ENCODE assay signal across 1 cellular context in the genomic region with DNA sequence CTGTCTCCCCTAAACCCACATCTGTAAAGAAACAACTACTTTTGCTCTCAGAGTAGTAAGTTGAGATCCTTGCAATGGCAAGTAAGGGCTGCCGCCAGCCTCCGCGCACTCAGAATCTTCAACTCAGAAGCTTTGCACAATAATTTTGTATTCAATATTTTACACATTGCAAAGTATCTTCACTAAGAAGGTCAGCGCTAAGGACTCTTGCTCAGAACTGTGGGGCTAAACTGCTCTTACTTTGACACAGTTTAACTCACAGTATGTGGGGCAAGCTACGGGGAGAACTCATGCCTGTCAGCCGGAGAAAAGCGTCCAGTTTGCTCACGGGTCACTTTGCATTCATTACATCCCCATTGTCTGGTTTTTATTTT.
TF ChIP-seq lines count a peak whose summit lies in the region.

No MANE protein-coding gene starts in this region.

TF ChIP-seq in GM12878, 131 proteins besides CTCF, POLR2A, EP300 and RAD21 (continued from another document):
- TF ChIP-seq, protein P1, sequence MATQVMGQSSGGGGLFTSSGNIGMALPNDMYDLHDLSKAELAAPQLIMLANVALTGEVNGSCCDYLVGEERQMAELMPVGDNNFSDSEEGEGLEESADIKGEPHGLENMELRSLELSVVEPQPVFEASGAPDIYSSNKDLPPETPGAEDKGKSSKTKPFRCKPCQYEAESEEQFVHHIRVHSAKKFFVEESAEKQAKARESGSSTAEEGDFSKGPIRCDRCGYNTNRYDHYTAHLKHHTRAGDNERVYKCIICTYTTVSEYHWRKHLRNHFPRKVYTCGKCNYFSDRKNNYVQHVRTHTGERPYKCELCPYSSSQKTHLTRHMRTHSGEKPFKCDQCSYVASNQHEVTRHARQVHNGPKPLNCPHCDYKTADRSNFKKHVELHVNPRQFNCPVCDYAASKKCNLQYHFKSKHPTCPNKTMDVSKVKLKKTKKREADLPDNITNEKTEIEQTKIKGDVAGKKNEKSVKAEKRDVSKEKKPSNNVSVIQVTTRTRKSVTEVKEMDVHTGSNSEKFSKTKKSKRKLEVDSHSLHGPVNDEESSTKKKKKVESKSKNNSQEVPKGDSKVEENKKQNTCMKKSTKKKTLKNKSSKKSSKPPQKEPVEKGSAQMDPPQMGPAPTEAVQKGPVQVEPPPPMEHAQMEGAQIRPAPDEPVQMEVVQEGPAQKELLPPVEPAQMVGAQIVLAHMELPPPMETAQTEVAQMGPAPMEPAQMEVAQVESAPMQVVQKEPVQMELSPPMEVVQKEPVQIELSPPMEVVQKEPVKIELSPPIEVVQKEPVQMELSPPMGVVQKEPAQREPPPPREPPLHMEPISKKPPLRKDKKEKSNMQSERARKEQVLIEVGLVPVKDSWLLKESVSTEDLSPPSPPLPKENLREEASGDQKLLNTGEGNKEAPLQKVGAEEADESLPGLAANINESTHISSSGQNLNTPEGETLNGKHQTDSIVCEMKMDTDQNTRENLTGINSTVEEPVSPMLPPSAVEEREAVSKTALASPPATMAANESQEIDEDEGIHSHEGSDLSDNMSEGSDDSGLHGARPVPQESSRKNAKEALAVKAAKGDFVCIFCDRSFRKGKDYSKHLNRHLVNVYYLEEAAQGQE (IDR thresholded peaks at IDR 0.05; ENCODE audit: low read depth, low read length): no peak
- TF ChIP-seq, protein P2, sequence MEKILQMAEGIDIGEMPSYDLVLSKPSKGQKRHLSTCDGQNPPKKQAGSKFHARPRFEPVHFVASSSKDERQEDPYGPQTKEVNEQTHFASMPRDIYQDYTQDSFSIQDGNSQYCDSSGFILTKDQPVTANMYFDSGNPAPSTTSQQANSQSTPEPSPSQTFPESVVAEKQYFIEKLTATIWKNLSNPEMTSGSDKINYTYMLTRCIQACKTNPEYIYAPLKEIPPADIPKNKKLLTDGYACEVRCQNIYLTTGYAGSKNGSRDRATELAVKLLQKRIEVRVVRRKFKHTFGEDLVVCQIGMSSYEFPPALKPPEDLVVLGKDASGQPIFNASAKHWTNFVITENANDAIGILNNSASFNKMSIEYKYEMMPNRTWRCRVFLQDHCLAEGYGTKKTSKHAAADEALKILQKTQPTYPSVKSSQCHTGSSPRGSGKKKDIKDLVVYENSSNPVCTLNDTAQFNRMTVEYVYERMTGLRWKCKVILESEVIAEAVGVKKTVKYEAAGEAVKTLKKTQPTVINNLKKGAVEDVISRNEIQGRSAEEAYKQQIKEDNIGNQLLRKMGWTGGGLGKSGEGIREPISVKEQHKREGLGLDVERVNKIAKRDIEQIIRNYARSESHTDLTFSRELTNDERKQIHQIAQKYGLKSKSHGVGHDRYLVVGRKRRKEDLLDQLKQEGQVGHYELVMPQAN (conservative IDR thresholded peaks at IDR 0.05): no peak
- no peak for TF ChIP-seq SIX5 (IDR thresholded peaks at IDR 0.05; ENCODE audit: low read depth, low read length, severe bottlenecking)
- no peak for TF ChIP-seq SIN3A (IDR thresholded peaks at IDR 0.05; ENCODE audit: low read depth, low read length)
- TF ChIP-seq JUNB (IDR thresholded peaks at IDR 0.05): no peak
- TF ChIP-seq BCL11A (IDR thresholded peaks at IDR 0.05; ENCODE audit: low read depth, low read length): no peak
- TF ChIP-seq JUND (IDR thresholded peaks at IDR 0.05; ENCODE audit: low read depth, low read length): no peak
- TF ChIP-seq, protein P3, sequence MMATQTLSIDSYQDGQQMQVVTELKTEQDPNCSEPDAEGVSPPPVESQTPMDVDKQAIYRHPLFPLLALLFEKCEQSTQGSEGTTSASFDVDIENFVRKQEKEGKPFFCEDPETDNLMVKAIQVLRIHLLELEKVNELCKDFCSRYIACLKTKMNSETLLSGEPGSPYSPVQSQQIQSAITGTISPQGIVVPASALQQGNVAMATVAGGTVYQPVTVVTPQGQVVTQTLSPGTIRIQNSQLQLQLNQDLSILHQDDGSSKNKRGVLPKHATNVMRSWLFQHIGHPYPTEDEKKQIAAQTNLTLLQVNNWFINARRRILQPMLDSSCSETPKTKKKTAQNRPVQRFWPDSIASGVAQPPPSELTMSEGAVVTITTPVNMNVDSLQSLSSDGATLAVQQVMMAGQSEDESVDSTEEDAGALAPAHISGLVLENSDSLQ (IDR thresholded peaks at IDR 0.05): no peak
- TF ChIP-seq YY1 (IDR thresholded peaks at IDR 0.05; ENCODE audit: low read depth, low read length): no peak
